25 cellular contexts compared by ENCODE assay signal in the genomic region with DNA sequence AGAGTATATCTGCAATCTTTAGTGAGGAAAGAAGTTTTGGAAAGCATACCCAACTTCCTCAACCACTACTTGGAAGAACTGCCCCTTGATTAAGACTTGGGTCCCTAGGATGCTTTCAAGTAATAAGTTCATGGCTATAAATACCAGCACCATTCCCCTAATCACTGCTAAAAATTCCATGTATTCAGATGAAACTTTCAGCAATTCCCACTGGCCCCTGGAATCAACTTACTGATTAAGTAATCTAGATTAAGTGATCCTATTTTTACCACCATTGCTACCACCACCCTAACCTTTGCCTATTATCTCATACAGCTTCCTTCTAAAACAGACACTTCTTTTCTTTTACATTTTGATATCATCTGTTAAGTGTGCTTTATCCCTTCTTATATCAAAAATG. TPM values are rescaled to one million over a fixed set of nuclear protein-coding genes. Genes with fewer than 3 reads are reported as not detected.
A peak's percentile ranks its signal among the peaks of the same experiment; 100 is the strongest.
DNase-seq lines count a peak whose midpoint lies in the region; ATAC-seq and TF ChIP-seq lines count a peak whose summit lies in the region.
"Had no signal": no experiment of that assay in that cellular context is flagged by ENCODE, and none has a peak within 500 bp of the region (broad histone marks: within the 10 kb centered on the region; RNA-seq: fewer than 3 reads in every experiment).

No MANE protein-coding gene starts in this region.

- TF ChIP-seq CTCF in fibroblast of the aortic adventitia (IDR thresholded peaks at IDR 0.05; ENCODE audit: insufficient read depth, low read length): no peak

- H3K36me3 Mint-ChIP-seq in activated naive CD4-positive, alpha-beta T cell treated with anti-CD3 and anti-CD28 coated beads, Interleukin-2, amount 50 U/mL, for 24 hours: peaks cover 11% of the 10 kb centered on the region
- H3K36me3 Mint-ChIP-seq in T-helper 17 cell (ENCODE audit: low read depth): no peaks in the 10 kb centered on the region
- peaks cover 29 to 42% of the 10 kb centered on the region in 2 donors for H3K36me3 Mint-ChIP-seq in stimulated activated naive B cell treated with anti-CD40 and anti-IgM and Interleukin-4, amounts not matched to agents 10 μg/mL and 1 μg/mL and 100 μg/mL, for 72 hours

- peak overlapping the region; percentile 5 for H3K27ac Mint-ChIP-seq in activated naive CD4-positive, alpha-beta T cell treated with anti-CD3 and anti-CD28 coated beads, Interleukin-2, amount 50 U/mL, for 24 hours
- peak overlapping the region; percentile 79 for H3K27ac Mint-ChIP-seq in T-helper 17 cell
- H3K27ac Mint-ChIP-seq in stimulated activated naive B cell treated with anti-CD40 and anti-IgM and Interleukin-4, amounts not matched to agents 10 μg/mL and 1 μg/mL and 100 μg/mL, for 72 hours: peak overlapping the region; percentile 59
- H3K27ac Mint-ChIP-seq: nephron progenitor cell; T-helper 1 cell treated with Interleukin-12 subunit alpha and Interleukin-12 subunit beta and Interleukin-4 antibody, amounts not matched to agents 30 μg/mL and 1 μg/mL, for 36 hours had no signal

- no peak overlapping the region for H3K4me3 Mint-ChIP-seq in activated naive CD4-positive, alpha-beta T cell treated with anti-CD3 and anti-CD28 coated beads, Interleukin-2, amount 50 U/mL, for 24 hours
- H3K4me3 Mint-ChIP-seq in T-helper 17 cell: peak overlapping the region; percentile 32
- no peak overlapping the region for H3K4me3 Mint-ChIP-seq in stimulated activated naive B cell treated with anti-CD40 and anti-IgM and Interleukin-4, amounts not matched to agents 10 μg/mL and 1 μg/mL and 100 μg/mL, for 72 hours
- H3K4me3 Mint-ChIP-seq: nephron progenitor cell; T-helper 1 cell treated with Interleukin-12 subunit alpha and Interleukin-12 subunit beta and Interleukin-4 antibody, amounts not matched to agents 30 μg/mL and 1 μg/mL, for 36 hours had no signal

- H3K9me3 Mint-ChIP-seq in activated naive CD4-positive, alpha-beta T cell treated with anti-CD3 and anti-CD28 coated beads, Interleukin-2, amount 50 U/mL, for 24 hours: no peaks in the 10 kb centered on the region
- H3K9me3 Mint-ChIP-seq in stimulated activated naive B cell treated with anti-CD40 and anti-IgM and Interleukin-4, amounts not matched to agents 10 μg/mL and 1 μg/mL and 100 μg/mL, for 72 hours: peaks cover 4 to 5% of the 10 kb centered on the region in 2 donors

- peaks cover 93% of the 10 kb centered on the region for H3K4me1 Mint-ChIP-seq in activated naive CD4-positive, alpha-beta T cell treated with anti-CD3 and anti-CD28 coated beads, Interleukin-2, amount 50 U/mL, for 24 hours
- peaks cover 50% of the 10 kb centered on the region for H3K4me1 Mint-ChIP-seq in T-helper 17 cell
- H3K4me1 Mint-ChIP-seq in stimulated activated naive B cell treated with anti-CD40 and anti-IgM and Interleukin-4, amounts not matched to agents 10 μg/mL and 1 μg/mL and 100 μg/mL, for 72 hours: peaks cover 38 to 76% of the 10 kb centered on the region in 2 donors

- H3K9me3 ChIP-seq in T-helper 17 cell (ENCODE audit: control insufficient read depth, low read length, poor library complexity, severe bottlenecking): no peaks in the 10 kb centered on the region
- H3K9me3 ChIP-seq: A549, left lung, upper lobe of left lung had no signal

- ATAC-seq in T-helper 17 cell: no peak
- no peak for ATAC-seq in stimulated activated naive B cell treated with anti-CD40 and anti-IgM and Interleukin-4, amounts not matched to agents 10 μg/mL and 1 μg/mL and 100 μg/mL, for 72 hours (replicated peaks)
- ATAC-seq: A549, esophagus mucosa, left lung, sciatic nerve had no signal

- H3K27me3 Mint-ChIP-seq in activated naive CD4-positive, alpha-beta T cell treated with anti-CD3 and anti-CD28 coated beads, Interleukin-2, amount 50 U/mL, for 24 hours: no peaks in the 10 kb centered on the region
- H3K27me3 Mint-ChIP-seq in T-helper 17 cell: no peaks in the 10 kb centered on the region
- H3K27me3 Mint-ChIP-seq in stimulated activated naive B cell treated with anti-CD40 and anti-IgM and Interleukin-4, amounts not matched to agents 10 μg/mL and 1 μg/mL and 100 μg/mL, for 72 hours: no peaks in the 10 kb centered on the region

- no peak for DNase-seq in activated naive CD4-positive, alpha-beta T cell (lab: John Stamatoyannopoulos, UW)
- no peak for DNase-seq in T-helper 17 cell
- peak; percentile 37 for DNase-seq in fibroblast of the aortic adventitia (ENCODE audit: low read depth)
- no peak for DNase-seq in stimulated activated naive B cell treated with anti-CD40 and anti-IgM and Interleukin-4, amounts not matched to agents 10 μg/mL and 1 μg/mL and 100 μg/mL, for 72 hours
- DNase-seq in hippocampal formation (lab: John Stamatoyannopoulos, UW): no peak
- DNase-seq in NCI-H2081 (lab: John Stamatoyannopoulos, UW): no peak
- DNase-seq in amygdala (lab: John Stamatoyannopoulos, UW): no peak
- DNase-seq: activated CD4-positive, alpha-beta T cell treated with anti-CD3 and anti-CD28 coated beads for 48 hours; effector memory CD4-positive, alpha-beta T cell; foreskin melanocyte; H7; hypothalamus; left lung; NCI-H1092; NCI-H1930; NCI-H2227 treated with DMSO at 0.1 percent for 48 hours; nephron progenitor cell; RPMI8226; upper lobe of left lung had no signal

- H3K4me3 ChIP-seq in fibroblast of the aortic adventitia (ENCODE audit: low read depth, low read length): no peak overlapping the region
- H3K4me3 ChIP-seq: A549, BLaER1, left lung, upper lobe of left lung had no signal

RNA-seq across cellular contexts. Expression of gene PICALM, which starts 10.5 kb away (rescaled TPM):
- total RNA-seq in T-helper 17 cell: 100 to 1,000 TPM; 122 to 124 TPM
- 280 and 318 TPM in 2 replicates for total RNA-seq in fibroblast of the aortic adventitia (ENCODE audit: low replicate concordance)

Comparison
In these comparisons a context has a peak if more than half of its experiments do, and no peak if none do; other contexts are left out.
1. H3K27ac Mint-ChIP-seq: peak in every context shown above with its lines; median percentile 79 in T-helper 17 cell; 59 in stimulated activated naive B cell treated with anti-CD40 and anti-IgM and Interleukin-4, amounts not matched to agents 10 μg/mL and 1 μg/mL and 100 μg/mL, for 72 hours; 5 in activated naive CD4-positive, alpha-beta T cell treated with anti-CD3 and anti-CD28 coated beads, Interleukin-2, amount 50 U/mL, for 24 hours.